In the genomic region with DNA sequence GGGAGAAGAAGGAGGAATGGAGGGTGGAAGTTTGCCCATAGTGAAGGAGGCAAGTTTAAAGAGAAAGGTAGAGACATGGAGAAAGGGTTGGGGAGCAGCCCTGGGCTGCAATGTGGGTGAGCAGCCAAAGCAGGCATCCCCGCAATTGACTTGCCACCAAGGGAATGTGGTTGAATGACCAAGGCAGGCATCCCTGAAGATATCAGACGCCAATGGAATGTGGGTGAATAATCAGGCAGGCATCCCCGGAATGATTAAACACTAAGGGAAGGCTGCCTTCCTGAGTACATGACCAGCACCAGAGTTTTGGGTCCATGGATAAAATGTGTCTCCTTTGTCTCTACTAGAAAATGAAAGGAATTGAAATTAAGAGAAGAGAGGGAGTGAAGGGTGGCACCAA, we compare ENCODE assay signal across 1 cellular context.
TF ChIP-seq lines count a peak whose summit lies in the region.

No MANE protein-coding gene starts in this region.

TF ChIP-seq in IMR-90, 13 proteins besides CTCF, POLR2A, EP300 and RAD21:
- TF ChIP-seq BHLHE40 (IDR thresholded peaks at IDR 0.05; ENCODE audit: low read depth, low read length) = peak; percentile 23; the same call in 1 of the 2 replicates
